8 cellular contexts compared by ENCODE assay signal in the genomic region with DNA sequence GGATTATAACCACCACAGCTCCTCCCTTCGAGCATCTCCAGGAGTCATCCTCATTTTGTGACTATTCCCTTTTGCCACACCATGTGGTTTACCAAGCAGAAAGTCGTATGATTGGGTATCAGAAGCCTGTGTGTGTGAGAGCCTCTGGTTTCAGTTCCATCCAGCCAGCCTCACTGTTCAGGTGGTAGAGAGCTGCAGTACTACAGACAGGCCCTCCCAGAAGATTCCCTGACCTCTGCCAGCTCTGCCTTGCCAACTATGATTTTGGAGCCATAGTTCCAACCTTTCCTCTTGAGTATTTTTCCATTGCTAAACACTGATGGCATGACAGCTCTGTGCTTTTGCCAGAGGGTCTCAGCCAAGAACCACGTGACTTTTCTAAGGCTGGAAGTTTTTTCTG.
DNase-seq lines count a peak whose midpoint lies in the region; ATAC-seq lines count a peak whose summit lies in the region.

No MANE protein-coding gene starts in this region.

- peaks cover 17% of the 10 kb centered on the region for H3K36me3 Mint-ChIP-seq in activated T-helper 17 cell treated with anti-CD3 and anti-CD28 coated beads, Interleukin-2, amount 50 U/mL, for 72 hours (ENCODE audit: low read depth)

- ATAC-seq in GM19025 (IDR thresholded peaks at IDR 0.05; ENCODE audit: low read depth, unreplicated experiment): peak; percentile 82
- peak; percentile 90 for ATAC-seq in HG02798 (IDR thresholded peaks at IDR 0.05; ENCODE audit: poor library complexity, unreplicated experiment)
- peak; percentile 82 for ATAC-seq in activated T-helper 17 cell treated with anti-CD3 and anti-CD28 coated beads, Interleukin-2, amount 50 U/mL, for 72 hours (replicated peaks)
- peak; percentile 84 for ATAC-seq in sciatic nerve

- peak overlapping the region; percentile 11 for H3K27ac Mint-ChIP-seq in activated T-helper 17 cell treated with anti-CD3 and anti-CD28 coated beads, Interleukin-2, amount 50 U/mL, for 72 hours

- peaks cover 8% of the 10 kb centered on the region for H3K4me1 Mint-ChIP-seq in activated T-helper 17 cell treated with anti-CD3 and anti-CD28 coated beads, Interleukin-2, amount 50 U/mL, for 72 hours

- intact Hi-C loops in sciatic nerve (cut with DNase I): no loop called here

- no peak overlapping the region for H3K4me3 Mint-ChIP-seq in activated T-helper 17 cell treated with anti-CD3 and anti-CD28 coated beads, Interleukin-2, amount 50 U/mL, for 72 hours

- DNase-seq in sciatic nerve (ENCODE audit: low spot score) (no peak), T-helper 2 cell (no peak), NK-92 (lab: John Stamatoyannopoulos, UW; ENCODE audit: unreplicated experiment) (no peak)
- DNase-seq in activated CD4-positive, alpha-beta T cell treated with anti-CD3 and anti-CD28 coated beads for 48 hours: no peak
- DNase-seq in stimulated activated CD4-positive, alpha-beta T cell treated with anti-CD3 and anti-CD28 coated beads, Interleukin-1b, Interleukin-23, amount 100 ng/mL, for 48 hours: no peak

- H3K9me3 Mint-ChIP-seq in activated T-helper 17 cell treated with anti-CD3 and anti-CD28 coated beads, Interleukin-2, amount 50 U/mL, for 72 hours: no peaks in the 10 kb centered on the region

- no peaks in the 10 kb centered on the region for H3K27me3 Mint-ChIP-seq in activated T-helper 17 cell treated with anti-CD3 and anti-CD28 coated beads, Interleukin-2, amount 50 U/mL, for 72 hours
